Comparison of ENCODE assay signal across 8 cellular contexts in genomic region chr5:62093981-62094380, GRCh38.
DNase-seq lines count a peak whose midpoint lies in the region; ATAC-seq and TF ChIP-seq lines count a peak whose summit lies in the region.

No MANE protein-coding gene starts in this region.

- H3K9ac ChIP-seq in DND-41 (ENCODE audit: low read depth, low read length), result no peak overlapping the region

- no peak overlapping the region for H2AFZ ChIP-seq in DND-41 (ENCODE audit: low read depth, low read length)

- no peak for ATAC-seq in DND-41 (ENCODE audit: insufficient read depth, low read depth)
- ATAC-seq in HG03108 (IDR thresholded peaks at IDR 0.05; ENCODE audit: unreplicated experiment), result no peak
- ATAC-seq in GM21723 (IDR thresholded peaks at IDR 0.05; ENCODE audit: unreplicated experiment), result no peak

- H3K27me3 Mint-ChIP-seq in brain, result peaks cover 4% of the 10 kb centered on the region
- peaks cover 19% of the 10 kb centered on the region for H3K27me3 Mint-ChIP-seq in mesothelial cell of epicardium (ENCODE audit: low read depth)

- H3K36me3 Mint-ChIP-seq in brain (no peaks in the 10 kb centered on the region), mesothelial cell of epicardium (no peaks in the 10 kb centered on the region)

- H3K4me2 ChIP-seq in DND-41 (ENCODE audit: insufficient read depth, low read length), result peak overlapping the region; percentile 29; the same call in 1 of the 2 replicates

- H3K9me3 ChIP-seq in DND-41 (ENCODE audit: insufficient read depth, low read length, severe bottlenecking), result no peaks in the 10 kb centered on the region

- no peaks in the 10 kb centered on the region for H3K36me3 ChIP-seq in DND-41 (ENCODE audit: insufficient read depth, low read length)

- H3K4me3 ChIP-seq in DND-41 (ENCODE audit: low read depth in 1 of 2, low read length in 2 of 2), result no peak overlapping the region

- no peaks in the 10 kb centered on the region for H4K20me1 ChIP-seq in DND-41 (ENCODE audit: insufficient read depth, low read length)

- DNase-seq in DND-41 (no peak), NCI-H2029 (lab: John Stamatoyannopoulos, UW) (peak; percentile 50), mesothelial cell of epicardium (ENCODE audit: low spot score in 2 of 2, unreplicated experiment in 2 of 2) (peak in 1 of 2 experiments; percentile 49), activated gamma-delta T cell treated with Interleukin-2 at 50 U/mL for 16 hours (no peak), cerebellar nuclear complex (lab: John Stamatoyannopoulos, UW) (no peak)

- no peak for TF ChIP-seq CTCF in DND-41 (IDR thresholded peaks at IDR 0.05; ENCODE audit: borderline replicate concordance, extremely low read depth, low read length, poor library complexity, severe bottlenecking)
- no peak for TF ChIP-seq CTCF in brain (conservative IDR thresholded peaks at IDR 0.05)
- no peak for TF ChIP-seq CTCF in mesothelial cell of epicardium (IDR thresholded peaks at IDR 0.05; ENCODE audit: unreplicated experiment)

- H3K9me3 Mint-ChIP-seq in brain (peaks cover 0 to 7% (median 0%) of the 10 kb centered on the region in 5 experiments), mesothelial cell of epicardium (no peaks in the 10 kb centered on the region)

- no peaks in the 10 kb centered on the region for H3K79me2 ChIP-seq in DND-41 (ENCODE audit: insufficient read depth, low read length)

- peak overlapping the region; percentile 25 to 75 (median 40) for H3K4me3 Mint-ChIP-seq in brain
- H3K4me3 Mint-ChIP-seq in mesothelial cell of epicardium, result peak overlapping the region; percentile 24

- peaks cover 22% of the 10 kb centered on the region for H3K4me1 Mint-ChIP-seq in brain
- H3K4me1 Mint-ChIP-seq in mesothelial cell of epicardium, result peaks cover 10% of the 10 kb centered on the region

- no peak overlapping the region for H3K27ac ChIP-seq in DND-41 (ENCODE audit: low read length)

- H3K27me3 ChIP-seq in DND-41 (ENCODE audit: insufficient read depth, low read length, poor library complexity), result peaks cover 3% of the 10 kb centered on the region

- H3K27ac Mint-ChIP-seq in brain (peak overlapping the region; percentile 54 to 91 (median 67)), mesothelial cell of epicardium (no peak overlapping the region)

- H3K4me1 ChIP-seq in DND-41 (ENCODE audit: insufficient read depth, low read length), result no peaks in the 10 kb centered on the region
